Comparison of ENCODE assay signal across 9 cellular contexts in the genomic region with DNA sequence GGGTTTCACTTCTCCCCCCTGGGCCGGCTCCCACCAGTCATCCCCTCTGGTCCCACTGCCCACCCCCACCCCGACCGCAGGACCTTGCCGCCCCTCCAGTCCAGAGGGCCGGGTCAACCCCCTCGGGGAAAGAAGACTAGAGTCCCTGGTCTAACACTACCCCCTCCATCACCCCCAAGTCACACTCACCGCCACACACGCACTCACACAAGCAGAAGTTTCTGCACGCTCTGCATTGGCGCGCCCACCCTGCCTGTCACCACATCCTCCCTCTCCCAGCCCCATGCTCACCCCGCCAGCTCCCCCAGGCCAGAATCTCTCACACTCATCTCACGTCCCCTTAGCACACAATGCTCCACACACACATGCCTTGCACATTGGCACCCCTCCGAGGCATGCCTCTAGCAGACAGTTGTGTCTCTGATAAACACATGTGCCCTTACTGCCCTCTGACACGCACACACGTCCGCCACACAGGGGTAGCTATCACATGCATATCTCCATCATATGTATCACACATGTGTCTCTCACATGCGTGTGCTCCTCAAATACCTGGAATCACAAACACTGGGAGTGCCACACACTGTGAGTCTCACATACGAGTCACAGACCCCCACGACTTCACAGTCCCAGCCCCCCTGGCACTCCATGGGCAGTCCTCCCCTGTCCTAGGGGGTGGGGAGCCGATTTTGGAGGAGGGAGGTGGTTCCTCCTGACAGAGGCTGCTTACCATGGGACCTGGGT. TPM values are rescaled to one million over a fixed set of nuclear protein-coding genes. Genes with fewer than 3 reads are reported as not detected.
DNase-seq lines count a peak whose midpoint lies in the region; ATAC-seq and TF ChIP-seq lines count a peak whose summit lies in the region.
"Had no signal": no experiment of that assay in that cellular context is flagged by ENCODE, and none has a peak within 500 bp of the region (broad histone marks: within the 10 kb centered on the region; RNA-seq: fewer than 3 reads in every experiment).

No MANE protein-coding gene starts in this region.

- H3K27me3 ChIP-seq in ascending aorta, result no peaks in the 10 kb centered on the region
- H3K27me3 ChIP-seq in lower lobe of right lung (ENCODE audit: low read depth), result peaks cover 22% of the 10 kb centered on the region
- H3K27me3 ChIP-seq in thyroid gland, result no peaks in the 10 kb centered on the region

- POLR2A ChIA-PET in activated CD4-positive, alpha-beta T cell treated with anti-CD3 and anti-CD28 coated beads, Interleukin-2, amount 10 ng/mL, durations not matched to agents 7 days and 5 days (lab: Charles Lee), result no interaction called here

- H3K36me3 Mint-ChIP-seq in activated CD4-positive, alpha-beta T cell treated with anti-CD3 and anti-CD28 coated beads, Interleukin-2, amount 10 ng/mL, durations not matched to agents 7 days and 5 days (ENCODE audit: low read depth), result no peaks in the 10 kb centered on the region

- DNase-seq in activated CD4-positive, alpha-beta T cell treated with anti-CD3 and anti-CD28 coated beads, Interleukin-2, amount 10 ng/mL, durations not matched to agents 7 days and 5 days, result no peak
- no peak for DNase-seq in activated CD4-positive, alpha-beta T cell treated with anti-CD3 and anti-CD28 coated beads for 4 hours
- DNase-seq in ascending aorta (ENCODE audit: low spot score in 2 of 2) (peak in 1 of 2 donors; percentile 61), lower lobe of right lung (no peak), thyroid gland (no peak), NCI-H1092 (lab: John Stamatoyannopoulos, UW) (no peak)
- no peak for DNase-seq in activated CD4-positive, alpha-beta T cell treated with anti-CD3 and anti-CD28 coated beads, Interleukin-2, amount 50 U/mL, for 4 hours
- DNase-seq: NCI-H446 had no signal

- peaks cover 44% of the 10 kb centered on the region for H3K27me3 Mint-ChIP-seq in activated CD4-positive, alpha-beta T cell treated with anti-CD3 and anti-CD28 coated beads, Interleukin-2, amount 10 ng/mL, durations not matched to agents 7 days and 5 days

- TF ChIP-seq POLR2A in thyroid gland (IDR thresholded peaks at IDR 0.05), result no peak

- H3K4me3 Mint-ChIP-seq in activated CD4-positive, alpha-beta T cell treated with anti-CD3 and anti-CD28 coated beads, Interleukin-2, amount 10 ng/mL, durations not matched to agents 7 days and 5 days, result peak overlapping the region; percentile 1

- no peak for ATAC-seq in lower lobe of right lung
- ATAC-seq in GM19463 (IDR thresholded peaks at IDR 0.05; ENCODE audit: unreplicated experiment), result no peak

- 70 to 81% methylated on average over 17 to 21 of the region's 21 CpGs for WGBS in thyroid gland, 2 donors

- H3K36me3 ChIP-seq in ascending aorta, result no peaks in the 10 kb centered on the region
- H3K36me3 ChIP-seq in lower lobe of right lung, result no peaks in the 10 kb centered on the region
- H3K36me3 ChIP-seq in thyroid gland, result no peaks in the 10 kb centered on the region

- H3K4me1 Mint-ChIP-seq in activated CD4-positive, alpha-beta T cell treated with anti-CD3 and anti-CD28 coated beads, Interleukin-2, amount 10 ng/mL, durations not matched to agents 7 days and 5 days, result peaks cover 19% of the 10 kb centered on the region

- no peaks in the 10 kb centered on the region for H3K9me3 ChIP-seq in ascending aorta
- no peaks in the 10 kb centered on the region for H3K9me3 ChIP-seq in lower lobe of right lung
- no peaks in the 10 kb centered on the region for H3K9me3 ChIP-seq in thyroid gland

- H3K27ac ChIP-seq in ascending aorta (peak overlapping the region; percentile 45 to 61), lower lobe of right lung (peak overlapping the region; percentile 31), thyroid gland (peak overlapping the region; percentile 28 to 58 (median 29))

- H3K27ac Mint-ChIP-seq in activated CD4-positive, alpha-beta T cell treated with anti-CD3 and anti-CD28 coated beads, Interleukin-2, amount 10 ng/mL, durations not matched to agents 7 days and 5 days, result peak overlapping the region; percentile 21

- CTCF ChIA-PET in activated CD4-positive, alpha-beta T cell treated with anti-CD3 and anti-CD28 coated beads, Interleukin-2, amount 10 ng/mL, durations not matched to agents 7 days and 5 days (lab: Charles Lee), result no interaction called here

- peaks cover 0 to 16% of the 10 kb centered on the region in 2 donors for H3K4me1 ChIP-seq in ascending aorta
- peaks cover 10% of the 10 kb centered on the region for H3K4me1 ChIP-seq in lower lobe of right lung
- H3K4me1 ChIP-seq in thyroid gland, result peaks cover 0 to 13% of the 10 kb centered on the region in 2 donors

- H3K4me3 ChIP-seq in ascending aorta, result peak overlapping the region; percentile 47 to 61
- H3K4me3 ChIP-seq in lower lobe of right lung, result peak overlapping the region; percentile 37
- peak overlapping the region in 1 of 3 donors; percentile 32 for H3K4me3 ChIP-seq in thyroid gland (replicated peaks in 1 of 3)

- TF ChIP-seq CTCF in ascending aorta (IDR thresholded peaks at IDR 0.05), result no peak
- no peak for TF ChIP-seq CTCF in lower lobe of right lung (IDR thresholded peaks at IDR 0.05)
- no peak for TF ChIP-seq CTCF in thyroid gland (IDR thresholded peaks at IDR 0.05)

- H3K9me3 Mint-ChIP-seq in activated CD4-positive, alpha-beta T cell treated with anti-CD3 and anti-CD28 coated beads, Interleukin-2, amount 10 ng/mL, durations not matched to agents 7 days and 5 days, result no peaks in the 10 kb centered on the region

- intact Hi-C loops in ascending aorta (cut with DNase I), result loop anchor here (5.0 kb wide), 1 partner anchor 52 kb away; no protein-coding TSS in a partner anchor
- intact Hi-C loops in lower lobe of right lung (cut with DNase I), result no loop called here
- intact Hi-C loops in thyroid gland (cut with DNase I), result no loop called here

RNA-seq across cellular contexts. Expression of a gene that starts 0.8 kb away (rescaled TPM):
- not detected for total RNA-seq in activated CD4-positive, alpha-beta T cell treated with anti-CD3 and anti-CD28 coated beads, Interleukin-2, amount 10 ng/mL, durations not matched to agents 7 days and 5 days
- total RNA-seq in ascending aorta, result 323 TPM
- total RNA-seq in lower lobe of right lung, result 40.8 TPM
- total RNA-seq in thyroid gland, result 100 to 1,000 TPM in 1 of 4 donors, 10 to 100 TPM in 3; 75.7 to 159 (median 89.8) TPM

Comparison
In these comparisons a context has a peak if more than half of its experiments do, and no peak if none do; other contexts are left out.
1. RNA of a gene that starts 0.8 kb away (total RNA-seq): 323 TPM in ascending aorta (single experiment), 75.7 to 159 TPM in thyroid gland and 40.8 TPM in lower lobe of right lung (single experiment); not detected in activated CD4-positive, alpha-beta T cell treated with anti-CD3 and anti-CD28 coated beads, Interleukin-2, amount 10 ng/mL, durations not matched to agents 7 days and 5 days; every median in the first group is over 10 times any median in the second.
2. Peak in every context shown above with its lines, with median percentiles within 50 percentile points of each other: H3K27ac ChIP-seq.